In the genomic region with DNA sequence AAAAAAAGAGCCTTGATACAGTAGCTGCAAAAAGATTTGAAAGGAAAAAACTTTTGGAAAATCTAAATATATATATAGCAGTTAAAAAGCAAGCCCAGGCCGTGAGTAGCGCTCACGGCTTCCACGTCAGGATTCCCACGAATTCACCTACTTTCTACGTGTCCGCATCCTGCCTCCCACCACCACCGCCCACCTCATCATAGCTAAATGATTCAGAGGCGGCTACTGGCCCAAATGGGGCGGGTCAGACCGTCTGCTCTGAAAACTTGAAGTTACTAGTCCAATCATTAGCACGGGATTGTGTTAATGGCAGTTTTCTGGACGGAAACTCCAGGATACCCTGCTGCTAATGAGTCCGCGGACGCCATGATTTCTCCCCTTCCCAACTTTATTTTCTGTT, we compare ENCODE assay signal across 10 cellular contexts. TPM values are rescaled to one million over a fixed set of nuclear protein-coding genes. Genes with fewer than 3 reads are reported as not detected.
DNase-seq lines count a peak whose midpoint lies in the region; ATAC-seq and TF ChIP-seq lines count a peak whose summit lies in the region.
"Had no signal": no experiment of that assay in that cellular context is flagged by ENCODE, and none has a peak within 500 bp of the region (broad histone marks: within the 10 kb centered on the region; RNA-seq: fewer than 3 reads in every experiment).

No MANE protein-coding gene starts in this region.

- H3K4me3 ChIP-seq in foreskin fibroblast (ENCODE audit: low read depth in 1 of 2, low read length in 2 of 2): peak overlapping the region; percentile 55 to 70
- H3K4me3 ChIP-seq: SJSA1 had no signal

- peak; percentile 47 for DNase-seq in stimulated activated naive CD4-positive, alpha-beta T cell treated with Interleukin-2 at 50 U/mL for 16 hours (lab: John Stamatoyannopoulos, UW)
- no peak for DNase-seq in stimulated activated naive CD4-positive, alpha-beta T cell (lab: John Stamatoyannopoulos, UW)
- DNase-seq in T-cell (no peak), foreskin fibroblast (no peak), NCI-H2029 treated with DMSO at 0.1 percent for 48 hours (lab: John Stamatoyannopoulos, UW) (no peak), left ventricle myocardium superior (no peak), NCI-H1930 (lab: John Stamatoyannopoulos, UW) (no peak)
- DNase-seq: NCI-H2171 had no signal

- CTCF ChIA-PET in T-cell (lab: Charles Lee): no interaction called here

- H3K9me3 Mint-ChIP-seq in T-cell: no peaks in the 10 kb centered on the region

- peaks cover 28 to 31% (median 30%) of the 10 kb centered on the region in 3 donors for H3K4me1 Mint-ChIP-seq in T-cell

- H3K36me3 Mint-ChIP-seq in T-cell: peaks cover 5% of the 10 kb centered on the region

- POLR2A ChIA-PET in T-cell (lab: Charles Lee): no interaction called here

- peak overlapping the region; percentile 82 to 88 (median 83) for H3K4me3 Mint-ChIP-seq in T-cell

- H3K27ac Mint-ChIP-seq in T-cell: no peak overlapping the region

- no peak for ATAC-seq in T-cell (replicated peaks in 1 of 4)
- ATAC-seq in HG03196 (IDR thresholded peaks at IDR 0.05; ENCODE audit: unreplicated experiment): no peak
- no peak for ATAC-seq in left ventricle myocardium superior

- intact Hi-C loops in left ventricle myocardium superior (cut with micrococcal nuclease): no loop called here

- TF ChIP-seq CTCF in foreskin fibroblast (IDR thresholded peaks at IDR 0.05; ENCODE audit: low read depth, low read length): no peak

- H3K27me3 Mint-ChIP-seq in T-cell: peaks cover 10 to 13% of the 10 kb centered on the region in 2 donors

RNA-seq across cellular contexts. Expression of a gene that starts 1.3 kb away (rescaled TPM):
- total RNA-seq in T-cell: 10 to 100 TPM in 2 of 5 donors, 1 to 10 TPM in 3; 7.9 to 11.4 (median 8.9) TPM
- total RNA-seq in left ventricle myocardium superior: 2.1 TPM
